In the genomic region with DNA sequence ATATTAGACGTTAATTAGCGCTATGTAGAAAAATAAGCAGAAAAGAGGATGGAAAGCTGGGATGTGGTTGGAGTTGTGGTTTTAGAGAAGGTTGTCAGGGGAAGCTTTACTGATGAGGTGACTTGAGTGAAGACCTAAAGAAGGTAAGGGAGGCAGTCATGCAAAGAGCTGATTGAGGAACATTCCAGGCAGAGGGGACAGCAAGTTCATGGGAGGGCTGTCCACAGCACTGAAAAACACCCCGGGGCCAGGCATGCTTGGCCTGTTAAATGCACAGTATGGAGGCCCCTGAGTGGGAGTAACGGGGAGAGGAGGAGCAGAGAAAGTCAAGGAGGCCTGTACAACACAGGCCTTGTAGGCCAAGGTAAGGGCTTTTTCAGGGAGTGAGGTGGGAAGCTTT, we compare ENCODE assay signal across 18 cellular contexts.
"Had no signal": no experiment of that assay in that cellular context is flagged by ENCODE, and none has a peak within 500 bp of the region (broad histone marks: within the 10 kb centered on the region; RNA-seq: fewer than 3 reads in every experiment).

No MANE protein-coding gene starts in this region.

- ATAC-seq: left cardiac atrium; stimulated activated effector memory CD8-positive, alpha-beta T cell treated with anti-CD3 and anti-CD28 coated beads, Interleukin-12 subunit alpha, Interleukin-12 subunit beta, amount 100 ng/mL, for 72 hours had no signal

- H3K4me1 Mint-ChIP-seq: brain had no signal

- H3K4me3 ChIP-seq: lung, tibial nerve had no signal

- H3K27me3 Mint-ChIP-seq: activated naive CD4-positive, alpha-beta T cell treated with anti-CD3 and anti-CD28 coated beads, Interleukin-2, amount 10 ng/mL, durations not matched to agents 7 days and 5 days had no signal

- H3K9me3 ChIP-seq: tibial nerve had no signal

- H3K9me3 Mint-ChIP-seq: activated naive CD4-positive, alpha-beta T cell treated with anti-CD3 and anti-CD28 coated beads, Interleukin-2, amount 10 ng/mL, durations not matched to agents 7 days and 5 days; brain; stimulated activated effector memory CD8-positive, alpha-beta T cell treated with anti-CD3 and anti-CD28 coated beads, Interleukin-12 subunit alpha, Interleukin-12 subunit beta, amount 100 ng/mL, for 72 hours had no signal

- H3K79me2 ChIP-seq: parathyroid adenoma had no signal

- H3K27ac ChIP-seq: parathyroid adenoma, tibial nerve had no signal

- H3K4me3 Mint-ChIP-seq: activated naive CD4-positive, alpha-beta T cell treated with anti-CD3 and anti-CD28 coated beads, Interleukin-2, amount 10 ng/mL, durations not matched to agents 7 days and 5 days; brain; immature natural killer cell; stimulated activated effector memory CD8-positive, alpha-beta T cell treated with anti-CD3 and anti-CD28 coated beads, Interleukin-12 subunit alpha, Interleukin-12 subunit beta, amount 100 ng/mL, for 72 hours had no signal

- H3K36me3 Mint-ChIP-seq: brain; stimulated activated effector memory CD8-positive, alpha-beta T cell treated with anti-CD3 and anti-CD28 coated beads, Interleukin-12 subunit alpha, Interleukin-12 subunit beta, amount 100 ng/mL, for 72 hours had no signal

- DNase-seq: activated CD4-positive, CD25-positive, alpha-beta regulatory T cell treated with anti-CD3 and anti-CD28 coated beads, Interleukin-2, amount 50 U/mL, for 72 hours; activated naive CD4-positive, alpha-beta T cell treated with anti-CD3 and anti-CD28 coated beads, Interleukin-2, amount 10 ng/mL, durations not matched to agents 7 days and 5 days; activated T-cell treated with anti-CD3 and anti-CD28 coated beads, Interleukin-2, amount 50 U/mL, for 1 hour; amniotic stem cell; central memory CD4-positive, alpha-beta T cell; cortex of kidney; effector CD8-positive, alpha-beta T cell; foreskin melanocyte; head of caudate nucleus; immature natural killer cell; left cardiac atrium; retina; substantia nigra had no signal

- H3K9ac ChIP-seq: parathyroid adenoma had no signal

- H3K27me3 ChIP-seq: tibial nerve had no signal

- H3K27ac Mint-ChIP-seq: activated naive CD4-positive, alpha-beta T cell treated with anti-CD3 and anti-CD28 coated beads, Interleukin-2, amount 10 ng/mL, durations not matched to agents 7 days and 5 days; brain; stimulated activated effector memory CD8-positive, alpha-beta T cell treated with anti-CD3 and anti-CD28 coated beads, Interleukin-12 subunit alpha, Interleukin-12 subunit beta, amount 100 ng/mL, for 72 hours had no signal

- H2AFZ ChIP-seq: parathyroid adenoma had no signal

- H3K4me1 ChIP-seq: parathyroid adenoma, tibial nerve had no signal
